Comparison of ENCODE assay signal across 8 cellular contexts in genomic region chr17:47889734-47890529, GRCh38. TPM values are rescaled to one million over a fixed set of nuclear protein-coding genes. Genes with fewer than 3 reads are reported as not detected.
DNase-seq lines count a peak whose midpoint lies in the region; ATAC-seq, FAIRE-seq and TF ChIP-seq lines count a peak whose summit lies in the region.

No MANE protein-coding gene starts in this region.

- no peak overlapping the region for H3K27ac ChIP-seq in GM12878 (ENCODE audit: control insufficient read depth, insufficient read depth)

- no peaks in the 10 kb centered on the region for H3K27me3 ChIP-seq in H7 (ENCODE audit: control insufficient read depth, insufficient read depth, low read length)
- H3K27me3 ChIP-seq in GM12878 (replicated peaks in 1 of 2; ENCODE audit: control insufficient read depth in 2 of 2, insufficient read depth in 2 of 2, low read length in 1 of 2) = no peaks in the 10 kb centered on the region

- peaks cover 12% of the 10 kb centered on the region for H3K4me1 ChIP-seq in GM12878 (ENCODE audit: control insufficient read depth, insufficient read depth, low read length)

- POLR2A ChIA-PET in GM12878 (lab: Charles Lee) = interaction anchor here (1.0 to 1.1 kb wide), 2 partner anchors 41 to 81 kb away, joined by 3 to 7 read pairs; partner anchors contain the start of gene CDK5RAP3

- peak; percentile 96 for TF ChIP-seq RAD21 in GM12878 (IDR thresholded peaks at IDR 0.05; ENCODE audit: insufficient read depth, low read depth, low read length)

- no peaks in the 10 kb centered on the region for H3K9me3 ChIP-seq in GM12878 (replicated peaks; ENCODE audit: control insufficient read depth, insufficient read depth, low read length)

- H3K4me3 ChIP-seq in AG10803 (ENCODE audit: low read length) = no peak overlapping the region
- H3K4me3 ChIP-seq in H7 (ENCODE audit: insufficient read depth, low read depth, low read length) = no peak overlapping the region
- no peak overlapping the region for H3K4me3 ChIP-seq in GM12878

- no TSS peak for BruUV-seq in GM12878 (replicated peaks; lab: Mats Ljungman, UMichigan)

- WGBS in GM12878 (ENCODE audit: insufficient coverage, insufficient replicate concordance, low lambda C conversion rate, missing lambda C conversion rate) = 33% methylated on average over 11 of the region's 11 CpGs

- FAIRE-seq in GM12878 (lab: Jason Lieb, UNC) = peak; percentile 92

- intact Hi-C loops in GM12878 (cut with micrococcal nuclease; ENCODE audit: unreplicated experiment) = loop anchor here (1.0 kb wide), 1 partner anchor 49 kb away; the partner anchor contains the start of gene SCRN2

- TF ChIP-seq EP300 in GM12878 (IDR thresholded peaks at IDR 0.05; ENCODE audit: borderline replicate concordance in 1 of 2, control insufficient read depth in 1 of 2, low read depth in 2 of 2, low read length in 2 of 2) = no peak

- no peak overlapping the region for H3K4me2 ChIP-seq in GM12878 (ENCODE audit: control insufficient read depth, insufficient read depth)

- ATAC-seq in GM12878 (peak; percentile 99), HG02885 (IDR thresholded peaks at IDR 0.05; ENCODE audit: poor library complexity, unreplicated experiment) (no peak)

- no peaks in the 10 kb centered on the region for H3K36me3 ChIP-seq in H7 (replicated peaks; ENCODE audit: control insufficient read depth, insufficient read depth, low read length)
- no peaks in the 10 kb centered on the region; a peak in 1 of 4 replicates for H3K36me3 ChIP-seq in GM12878 (ENCODE audit: control insufficient read depth in 2 of 2, insufficient read depth in 2 of 2, low read length in 1 of 2)

- H3K79me2 ChIP-seq in GM12878 (ENCODE audit: control insufficient read depth, insufficient read depth, low read length) = peaks cover under 1% of the 10 kb centered on the region

- no peaks in the 10 kb centered on the region for H4K20me1 ChIP-seq in GM12878 (ENCODE audit: control insufficient read depth, insufficient read depth)

- DNase-seq in AG10803 (ENCODE audit: low read depth) (peak; percentile 79), H7 (peak; percentile 80), NCI-H2107 treated with DMSO at 0.1 percent for 48 hours (lab: John Stamatoyannopoulos, UW; ENCODE audit: unreplicated experiment) (peak; percentile 40), UCSD-AML1 (lab: John Stamatoyannopoulos, UW; ENCODE audit: unreplicated experiment) (peak; percentile 82), GM12878 (ENCODE audit: low read depth, low spot score) (no peak), iPS DF 19.7 (ENCODE audit: low read depth, low spot score) (peak; percentile 57), smooth muscle cell of the brain vasculature (ENCODE audit: low read depth, low spot score) (peak; percentile 49)

- CTCF ChIA-PET in GM12878 (lab: Yijun Ruan, JAX) = interaction anchor here (0.5 to 14.9 kb wide), 25 partner anchors 10 to 992 kb away, joined by 3 to 502 read pairs (median 5); partner anchors contain the start of genes CDK5RAP3, LRRC46, MRPL10 and OSBPL7

- TF ChIP-seq POLR2A in GM12878 (IDR thresholded peaks at IDR 0.05; ENCODE audit: low read depth, low read length) = no peak

- RAD21 ChIA-PET in GM12878 (lab: Charles Lee; ENCODE audit: unreplicated experiment) = interaction anchor here (0.6 to 10.9 kb wide), 14 partner anchors 10 to 191 kb away, joined by 3 to 206 read pairs (median 4); partner anchors contain the start of genes CDK5RAP3, PNPO, SCRN2 and SP6

- no peak overlapping the region for H2AFZ ChIP-seq in GM12878 (ENCODE audit: control insufficient read depth, low read depth, low read length)

- SMC1A ChIA-PET in GM12878 (lab: Charles Lee; ENCODE audit: uncharacterized antibody, unreplicated experiment) = interaction anchor here (0.7 to 14.5 kb wide), 10 partner anchors 19 to 127 kb away, joined by 3 to 231 read pairs (median 3); partner anchors contain the start of genes SCRN2 and SP6

- TF ChIP-seq CTCF in AG10803 (conservative IDR thresholded peaks at IDR 0.05; ENCODE audit: low read length) (peak; percentile 86), GM12878 (IDR thresholded peaks at IDR 0.05 in 2 of 3, conservative IDR thresholded peaks at IDR 0.05 in 1 of 3; ENCODE audit: control insufficient read depth in 2 of 3, extremely low read depth in 1 of 3, insufficient read depth in 1 of 3, low read depth in 3 of 3, low read length in 3 of 3) (peak; percentile 91 to 97 (median 96))

- H3K9ac ChIP-seq in GM12878 (ENCODE audit: control insufficient read depth, insufficient read depth, low read length) = no peak overlapping the region

- in situ Hi-C loops in GM12878 (cut with MboI) = loop anchor here (5.0 kb wide), 1 partner anchor 48 kb away; the partner anchor contains the start of gene SCRN2

RNA-seq across cellular contexts. Expression of gene SP2, which starts 6.1 kb away (rescaled TPM):
- 2.7 and 3.2 TPM in 2 replicates for total RNA-seq in H7 (2014; rRNA removed; shearing (Covaris generic))
- 5.2 and 5.3 TPM in 2 replicates for total RNA-seq in GM12878 (2013; cell fraction: nucleolus; rRNA removed)
- total RNA-seq in GM12878 (2014; rRNA removed) (1.8 and 2.1 TPM in 2 replicates), GM12878 (2014; rRNA removed; fragmentation: Illumina TruSeq; extraction: Trizol) (1.6 TPM in 2 replicates), GM12878 (2021) (16.8 and 17.9 TPM in 2 replicates)
- 8.5 TPM for polyA plus RNA-seq in GM12878 (2011; ENCODE audit: low read depth)
- polyA plus RNA-seq in GM12878 (2011; rRNA removed) (1.1 and 2.3 TPM in 2 replicates), GM12878 (2014; fragmentation: Illumina TruSeq; extraction: Trizol) (12.9 and 19.1 TPM in 2 replicates), GM12878 (2014; fragmentation: Nextera tagmentation; extraction: Ambion mirVana) (1 to 10 TPM; 1.2 to 1.9 TPM), GM12878 (2014; rRNA removed) (7.3 and 10.4 TPM in 2 replicates), GM12878 (2016; fragmentation: Nextera tagmentation; extraction: Ambion mirVana) (10 to 100 TPM; 17.6 to 18.0 TPM)
- 3.1 and 3.5 TPM in 2 replicates for polyA plus RNA-seq in GM12878 (2011; cell fraction: cytosol; rRNA removed)
- polyA plus RNA-seq in GM12878 (2011; cell fraction: nucleus; rRNA removed) = 5.9 and 11.4 TPM in 2 replicates
- 12.1 and 20.9 TPM in 2 replicates for polyA plus RNA-seq in GM12878 (2012)
- 2.8 and 3.5 TPM in 2 replicates for polyA minus RNA-seq in GM12878 (2011; rRNA and poly(A)+ RNA removed)
- polyA minus RNA-seq in GM12878 (2011; cell fraction: cytosol; rRNA and poly(A)+ RNA removed) = 6.1 and 6.8 TPM in 2 replicates
- 0.85 and 2.0 TPM in 2 replicates for polyA minus RNA-seq in GM12878 (2011; cell fraction: nucleus; rRNA and poly(A)+ RNA removed)

RNA-seq across cellular contexts. Expression of gene SP6, which starts 39.0 kb away (rescaled TPM):
- 0.07 and 0.10 TPM in 2 replicates for total RNA-seq in H7 (2014; rRNA removed; shearing (Covaris generic))
- total RNA-seq in GM12878 (2013; cell fraction: nucleolus; rRNA removed) = 0.21 and 0.34 TPM in 2 replicates
- not detected in 2 replicates for total RNA-seq in GM12878 (2014; rRNA removed)
- total RNA-seq in GM12878 (2014; rRNA removed; fragmentation: Illumina TruSeq; extraction: Trizol) = 0.05 TPM in 1 of 2 replicates, not detected in the other
- total RNA-seq in GM12878 (2021) = 0.05 TPM in 1 of 2 replicates, not detected in the other
- polyA plus RNA-seq in GM12878 (2011; ENCODE audit: low read depth) = not detected
- 0.03 and 0.05 TPM in 2 replicates for polyA plus RNA-seq in GM12878 (2011; rRNA removed)
- 0.05 and 0.07 TPM in 2 replicates for polyA plus RNA-seq in GM12878 (2011; cell fraction: cytosol; rRNA removed)
- polyA plus RNA-seq in GM12878 (2011; cell fraction: nucleus; rRNA removed) = 0.12 TPM in 2 replicates
- 0.08 and 0.09 TPM in 2 replicates for polyA plus RNA-seq in GM12878 (2012)
- not detected in 2 replicates for polyA plus RNA-seq in GM12878 (2014; fragmentation: Illumina TruSeq; extraction: Trizol)
- polyA plus RNA-seq in GM12878 (2014; fragmentation: Nextera tagmentation; extraction: Ambion mirVana) = not detected
- 0.06 TPM in 1 of 2 replicates, not detected in the other for polyA plus RNA-seq in GM12878 (2014; rRNA removed)
- under 1 TPM in 1 of 2 experiments, not detected in 1; 0.15 TPM for polyA plus RNA-seq in GM12878 (2016; fragmentation: Nextera tagmentation; extraction: Ambion mirVana)
- polyA minus RNA-seq in GM12878 (2011; rRNA and poly(A)+ RNA removed) = 0.21 TPM in 1 of 2 replicates, not detected in the other
- polyA minus RNA-seq in GM12878 (2011; cell fraction: cytosol; rRNA and poly(A)+ RNA removed) = not detected in 2 replicates
- 0.12 and 0.19 TPM in 2 replicates for polyA minus RNA-seq in GM12878 (2011; cell fraction: nucleus; rRNA and poly(A)+ RNA removed)

RNA-seq across cellular contexts. Expression of gene SCRN2, which starts 48.9 kb away (rescaled TPM):
- 35.5 and 48.6 TPM in 2 replicates for total RNA-seq in H7 (2014; rRNA removed; shearing (Covaris generic))
- total RNA-seq in GM12878 (2013; cell fraction: nucleolus; rRNA removed) = 53.1 and 65.3 TPM in 2 replicates
- total RNA-seq in GM12878 (2014; rRNA removed) (33.3 and 39.3 TPM in 2 replicates), GM12878 (2014; rRNA removed; fragmentation: Illumina TruSeq; extraction: Trizol) (13.5 TPM in 2 replicates), GM12878 (2021) (28.9 and 30.5 TPM in 2 replicates)
- 12.7 TPM for polyA plus RNA-seq in GM12878 (2011; ENCODE audit: low read depth)
- polyA plus RNA-seq in GM12878 (2011; rRNA removed) (9.7 and 15.4 TPM in 2 replicates), GM12878 (2014; fragmentation: Illumina TruSeq; extraction: Trizol) (3.0 and 10.8 TPM in 2 replicates), GM12878 (2014; fragmentation: Nextera tagmentation; extraction: Ambion mirVana) (1 to 10 TPM in 1 of 2 experiments, under 1 TPM in 1; 0.34 to 1.9 TPM), GM12878 (2014; rRNA removed) (32.7 and 33.4 TPM in 2 replicates), GM12878 (2016; fragmentation: Nextera tagmentation; extraction: Ambion mirVana) (10 to 100 TPM; 24.8 to 29.9 TPM)
- 28.5 and 36.7 TPM in 2 replicates for polyA plus RNA-seq in GM12878 (2011; cell fraction: cytosol; rRNA removed)
- 140 and 158 TPM in 2 replicates for polyA plus RNA-seq in GM12878 (2011; cell fraction: nucleus; rRNA removed)
- 28.3 and 28.5 TPM in 2 replicates for polyA plus RNA-seq in GM12878 (2012)
- 9.4 and 24.8 TPM in 2 replicates for polyA minus RNA-seq in GM12878 (2011; rRNA and poly(A)+ RNA removed)
- 8.5 and 8.6 TPM in 2 replicates for polyA minus RNA-seq in GM12878 (2011; cell fraction: cytosol; rRNA and poly(A)+ RNA removed)
- 31.2 and 38.5 TPM in 2 replicates for polyA minus RNA-seq in GM12878 (2011; cell fraction: nucleus; rRNA and poly(A)+ RNA removed)

RNA-seq across cellular contexts. Expression of gene PNPO, which starts 51.4 kb away (rescaled TPM):
- 8.9 and 12.9 TPM in 2 replicates for total RNA-seq in H7 (2014; rRNA removed; shearing (Covaris generic))
- total RNA-seq in GM12878 (2013; cell fraction: nucleolus; rRNA removed) = 17.5 and 17.7 TPM in 2 replicates
- total RNA-seq in GM12878 (2014; rRNA removed) (43.4 and 45.9 TPM in 2 replicates), GM12878 (2014; rRNA removed; fragmentation: Illumina TruSeq; extraction: Trizol) (33.6 and 34.5 TPM in 2 replicates), GM12878 (2021) (47.9 and 52.6 TPM in 2 replicates)
- polyA plus RNA-seq in GM12878 (2011; ENCODE audit: low read depth) = 8.7 TPM
- polyA plus RNA-seq in GM12878 (2011; rRNA removed) (22.1 and 30.1 TPM in 2 replicates), GM12878 (2014; fragmentation: Illumina TruSeq; extraction: Trizol) (40.1 and 41.3 TPM in 2 replicates), GM12878 (2014; fragmentation: Nextera tagmentation; extraction: Ambion mirVana) (10 to 100 TPM; 13.9 to 32.3 TPM), GM12878 (2014; rRNA removed) (32.9 and 34.1 TPM in 2 replicates), GM12878 (2016; fragmentation: Nextera tagmentation; extraction: Ambion mirVana) (10 to 100 TPM; 40.2 to 42.1 TPM)
- 33.5 and 36.9 TPM in 2 replicates for polyA plus RNA-seq in GM12878 (2011; cell fraction: cytosol; rRNA removed)
- polyA plus RNA-seq in GM12878 (2011; cell fraction: nucleus; rRNA removed) = 10.9 and 14.7 TPM in 2 replicates
- 9.9 and 11.5 TPM in 2 replicates for polyA plus RNA-seq in GM12878 (2012)
- 45.1 and 55.3 TPM in 2 replicates for polyA minus RNA-seq in GM12878 (2011; rRNA and poly(A)+ RNA removed)
- polyA minus RNA-seq in GM12878 (2011; cell fraction: cytosol; rRNA and poly(A)+ RNA removed) = 14.4 and 18.4 TPM in 2 replicates
- polyA minus RNA-seq in GM12878 (2011; cell fraction: nucleus; rRNA and poly(A)+ RNA removed) = 8.6 and 18.3 TPM in 2 replicates

RNA-seq across cellular contexts. Expression of gene LRRC46, which starts 58.5 kb away (rescaled TPM):
- total RNA-seq in H7 (2014; rRNA removed; shearing (Covaris generic)) = 0.21 and 0.30 TPM in 2 replicates
- not detected in 2 replicates for total RNA-seq in GM12878 (2013; cell fraction: nucleolus; rRNA removed)
- total RNA-seq in GM12878 (2014; rRNA removed) (0.16 and 0.23 TPM in 2 replicates), GM12878 (2014; rRNA removed; fragmentation: Illumina TruSeq; extraction: Trizol) (0.22 and 0.37 TPM in 2 replicates), GM12878 (2021) (0.38 and 0.53 TPM in 2 replicates)
- 0.42 TPM for polyA plus RNA-seq in GM12878 (2011; ENCODE audit: low read depth)
- polyA plus RNA-seq in GM12878 (2011; rRNA removed) (0.35 and 0.39 TPM in 2 replicates), GM12878 (2014; fragmentation: Illumina TruSeq; extraction: Trizol) (1.0 and 2.8 TPM in 2 replicates), GM12878 (2014; fragmentation: Nextera tagmentation; extraction: Ambion mirVana) (under 1 TPM in 1 of 2 experiments, not detected in 1; 0.15 TPM), GM12878 (2014; rRNA removed) (0.29 and 0.72 TPM in 2 replicates), GM12878 (2016; fragmentation: Nextera tagmentation; extraction: Ambion mirVana) (1 to 10 TPM; 1.7 to 1.8 TPM)
- 0.28 and 0.45 TPM in 2 replicates for polyA plus RNA-seq in GM12878 (2011; cell fraction: cytosol; rRNA removed)
- polyA plus RNA-seq in GM12878 (2011; cell fraction: nucleus; rRNA removed) = 0.67 and 0.89 TPM in 2 replicates
- polyA plus RNA-seq in GM12878 (2012) = 0.34 and 0.35 TPM in 2 replicates
- polyA minus RNA-seq in GM12878 (2011; rRNA and poly(A)+ RNA removed) = 0.31 and 0.37 TPM in 2 replicates
- not detected in 2 replicates for polyA minus RNA-seq in GM12878 (2011; cell fraction: cytosol; rRNA and poly(A)+ RNA removed)
- polyA minus RNA-seq in GM12878 (2011; cell fraction: nucleus; rRNA and poly(A)+ RNA removed) = 0.48 TPM in 1 of 2 replicates, not detected in the other
